ENCODE assay signal across 1 cellular context in genomic region chr14:76968621-76969063, GRCh38.
A peak's percentile ranks its signal among the peaks of the same experiment; 100 is the strongest.
TF ChIP-seq lines count a peak whose summit lies in the region.

No MANE protein-coding gene starts in this region.

TF ChIP-seq in GM23338, 12 proteins besides CTCF, POLR2A, EP300 and RAD21 (continued from another document):
- TF ChIP-seq ZNF462 (CRISPR knock-in tag; IDR thresholded peaks at IDR 0.05) (peak; percentile 98), REST (IDR thresholded peaks at IDR 0.05; ENCODE audit: unreplicated experiment) (no peak), EZH2phosphoT487 (IDR thresholded peaks at IDR 0.05; ENCODE audit: unreplicated experiment) (no peak), NANOG (IDR thresholded peaks at IDR 0.05; ENCODE audit: borderline replicate concordance) (peak; percentile 56; the same call in 1 of the 2 replicates), POLR2AphosphoS5 (IDR thresholded peaks at IDR 0.05; ENCODE audit: low read depth) (no peak; the same call in 1 of the 2 replicates), STAT1 (IDR thresholded peaks at IDR 0.05; ENCODE audit: unreplicated experiment) (no peak), JUNB (IDR thresholded peaks at IDR 0.05; ENCODE audit: unreplicated experiment) (no peak)
